ENCODE assay signal across 15 cellular contexts in genomic region chr7:121279822-121280221, GRCh38. TPM values are rescaled to one million over a fixed set of nuclear protein-coding genes. Genes with fewer than 3 reads are reported as not detected.
"Had no signal": no experiment of that assay in that cellular context is flagged by ENCODE, and none has a peak within 500 bp of the region (broad histone marks: within the 10 kb centered on the region; RNA-seq: fewer than 3 reads in every experiment).

No MANE protein-coding gene starts in this region.

- H3K36me3 ChIP-seq: pancreas, vagina had no signal

- H3K27me3 ChIP-seq: pancreas, tibial nerve, vagina had no signal

- H3K4me3 Mint-ChIP-seq: activated naive CD8-positive, alpha-beta T cell treated with anti-CD3 and anti-CD28 coated beads, Interleukin-2, amount 10 ng/mL, durations not matched to agents 7 days and 5 days; neural crest cell; T-cell; WTC11 had no signal

- H3K4me3 ChIP-seq: pancreas, tibial nerve, vagina had no signal

- H3K4me1 Mint-ChIP-seq: neural crest cell, T-cell had no signal

- H3K27ac ChIP-seq: pancreas, tibial nerve, vagina had no signal

- H3K4me1 ChIP-seq: tibial nerve had no signal

- H3K27ac Mint-ChIP-seq: activated naive CD8-positive, alpha-beta T cell treated with anti-CD3 and anti-CD28 coated beads, Interleukin-2, amount 10 ng/mL, durations not matched to agents 7 days and 5 days; T-cell had no signal

- H3K36me3 Mint-ChIP-seq: activated naive CD8-positive, alpha-beta T cell treated with anti-CD3 and anti-CD28 coated beads, Interleukin-2, amount 10 ng/mL, durations not matched to agents 7 days and 5 days; T-cell had no signal

- ATAC-seq: pancreas, T-cell, WTC11 had no signal

- DNase-seq: activated CD4-positive, alpha-beta T cell treated with anti-CD3 and anti-CD28 coated beads, Interleukin-2, amount 50 U/mL, for 1 hour; activated gamma-delta T cell; activated naive CD8-positive, alpha-beta T cell treated with anti-CD3 and anti-CD28 coated beads, Interleukin-2, amount 10 ng/mL, durations not matched to agents 7 days and 5 days; activated T-cell treated with anti-CD3 and anti-CD28 coated beads, Interleukin-2, amount 50 U/mL, for 1 hour; central memory CD4-positive, alpha-beta T cell; mesendoderm; pancreas; stimulated activated CD4-positive, alpha-beta T cell treated with anti-CD3 and anti-CD28 coated beads, Interleukin-15, amount 100 ng/mL, for 24 hours; stimulated activated CD4-positive, alpha-beta T cell treated with anti-CD3 and anti-CD28 coated beads, Interleukin-4, amount 100 ng/mL, for 24 hours; T-cell had no signal

- H3K9me3 ChIP-seq: pancreas, vagina had no signal

RNA-seq across cellular contexts. Expression of gene WNT16, which starts 49.0 kb away (rescaled TPM):
- total RNA-seq: activated naive CD8-positive, alpha-beta T cell treated with anti-CD3 and anti-CD28 coated beads, Interleukin-2, amount 10 ng/mL, durations not matched to agents 7 days and 5 days; dermis microvascular lymphatic vessel endothelial cell; neural crest cell had no signal
